18 cellular contexts compared by ENCODE assay signal in the genomic region with DNA sequence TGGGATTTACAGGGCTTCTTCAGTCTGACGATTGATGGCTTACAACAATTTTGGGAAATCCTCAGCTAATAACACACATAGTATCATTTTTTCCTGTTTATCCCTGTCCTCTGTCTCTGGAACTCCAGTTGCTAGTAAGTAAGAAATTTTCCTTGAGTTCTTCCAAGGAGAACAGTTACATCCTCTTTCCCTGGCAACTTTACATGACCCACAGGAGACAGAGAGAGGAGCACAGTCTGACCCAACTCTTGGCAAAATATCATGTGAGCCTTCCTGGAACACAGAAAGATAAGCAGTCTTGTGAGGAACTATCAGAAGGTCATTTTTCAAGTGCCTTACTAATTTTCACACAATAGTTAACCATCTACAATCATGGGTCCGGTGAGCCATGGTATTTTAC.
"Had no signal": no experiment of that assay in that cellular context is flagged by ENCODE, and none has a peak within 500 bp of the region (broad histone marks: within the 10 kb centered on the region; RNA-seq: fewer than 3 reads in every experiment).

No MANE protein-coding gene starts in this region.

- H3K27me3 Mint-ChIP-seq: naive thymus-derived CD4-positive, alpha-beta T cell had no signal

- H3K27ac Mint-ChIP-seq: naive thymus-derived CD4-positive, alpha-beta T cell had no signal

- ATAC-seq: foreskin keratinocyte; heart left ventricle; left colon; naive thymus-derived CD4-positive, alpha-beta T cell had no signal

- H3K4me3 Mint-ChIP-seq: naive thymus-derived CD4-positive, alpha-beta T cell; neural crest cell had no signal

- DNase-seq: colonic mucosa; dermis blood vessel endothelial cell; erythroblast; foreskin keratinocyte; heart left ventricle; hippocampal formation; left colon; mesendoderm; naive thymus-derived CD4-positive, alpha-beta T cell; posterior cingulate gyrus; sigmoid colon; stimulated activated CD4-positive, alpha-beta T cell treated with anti-CD3 and anti-CD28 coated beads, Interleukin-12 subunit alpha, Interleukin-12 subunit beta, amount 100 ng/mL, for 4 hours; stimulated activated naive CD4-positive, alpha-beta T cell; stomach; substantia nigra; trophoblast cell had no signal

- H3K4me1 Mint-ChIP-seq: naive thymus-derived CD4-positive, alpha-beta T cell; neural crest cell had no signal

- H3K9me3 ChIP-seq: colonic mucosa, stomach had no signal

- H3K4me1 ChIP-seq: colonic mucosa, foreskin keratinocyte, heart left ventricle, sigmoid colon, stomach had no signal

- H3K27me3 ChIP-seq: colonic mucosa, foreskin keratinocyte, heart left ventricle, sigmoid colon, stomach had no signal

- H3K4me3 ChIP-seq: colonic mucosa, heart left ventricle, sigmoid colon, skin epidermis, stomach had no signal

- H3K27ac ChIP-seq: colonic mucosa, foreskin keratinocyte, heart left ventricle, sigmoid colon, skin epidermis, stomach had no signal

- H3K36me3 ChIP-seq: colonic mucosa, heart left ventricle, sigmoid colon, stomach had no signal
